In the genomic region with DNA sequence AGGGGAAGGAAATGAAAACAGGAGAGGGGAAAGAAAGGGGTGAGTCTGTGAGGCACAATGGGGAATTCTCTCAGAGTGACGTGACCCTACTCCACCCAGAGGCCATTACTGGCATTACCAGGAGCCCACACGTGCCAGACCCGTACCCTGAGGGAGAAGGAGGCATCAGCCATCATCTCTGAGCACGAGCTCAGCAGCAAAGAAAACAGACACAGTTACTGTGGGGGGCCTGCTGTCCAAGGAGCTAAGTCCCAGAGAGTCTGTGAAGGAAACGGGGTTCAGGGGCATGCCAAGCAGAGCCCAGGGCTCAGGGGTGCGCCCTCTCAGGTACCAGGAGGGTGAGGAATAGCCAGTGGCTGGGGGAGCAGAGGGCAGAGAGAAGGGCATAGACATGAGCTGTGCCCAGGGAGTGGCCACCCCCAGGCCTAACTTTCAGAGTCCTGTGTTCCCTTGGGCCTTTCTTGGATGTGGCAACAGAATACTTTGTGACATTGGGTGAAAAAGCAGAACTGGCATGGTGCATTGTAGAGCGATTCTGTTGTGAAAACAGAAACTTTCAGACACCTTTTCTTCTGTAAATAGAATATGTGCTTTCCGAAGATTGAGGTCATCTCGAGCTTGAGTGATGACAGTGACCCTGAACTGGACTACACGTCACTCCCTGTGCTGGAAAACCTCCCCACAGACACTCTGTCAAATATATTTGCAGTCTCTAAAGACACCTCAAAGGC, we compare ENCODE assay signal across 1 cellular context.
TF ChIP-seq lines count a peak whose summit lies in the region.

No MANE protein-coding gene starts in this region.

TF ChIP-seq in HepG2, 621 proteins besides CTCF, POLR2A, EP300 and RAD21 (continued from another document and continues in another):
- TF ChIP-seq, protein P1, sequence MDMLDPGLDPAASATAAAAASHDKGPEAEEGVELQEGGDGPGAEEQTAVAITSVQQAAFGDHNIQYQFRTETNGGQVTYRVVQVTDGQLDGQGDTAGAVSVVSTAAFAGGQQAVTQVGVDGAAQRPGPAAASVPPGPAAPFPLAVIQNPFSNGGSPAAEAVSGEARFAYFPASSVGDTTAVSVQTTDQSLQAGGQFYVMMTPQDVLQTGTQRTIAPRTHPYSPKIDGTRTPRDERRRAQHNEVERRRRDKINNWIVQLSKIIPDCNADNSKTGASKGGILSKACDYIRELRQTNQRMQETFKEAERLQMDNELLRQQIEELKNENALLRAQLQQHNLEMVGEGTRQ (IDR thresholded peaks at IDR 0.05; ENCODE audit: low read depth, low read length), result peak; percentile 60
- TF ChIP-seq, protein P1 (CRISPR knock-in tag; IDR thresholded peaks at IDR 0.05; ENCODE audit: borderline replicate concordance), result no peak
- TF ChIP-seq ELF1 (CRISPR knock-in tag; IDR thresholded peaks at IDR 0.05), result 0 out of 2 replicates have a peak, but pooled peaks have one; percentile 11
- TF ChIP-seq ZNF782 (CRISPR knock-in tag; IDR thresholded peaks at IDR 0.05; ENCODE audit: borderline replicate concordance), result no peak
- TF ChIP-seq, protein P2, sequence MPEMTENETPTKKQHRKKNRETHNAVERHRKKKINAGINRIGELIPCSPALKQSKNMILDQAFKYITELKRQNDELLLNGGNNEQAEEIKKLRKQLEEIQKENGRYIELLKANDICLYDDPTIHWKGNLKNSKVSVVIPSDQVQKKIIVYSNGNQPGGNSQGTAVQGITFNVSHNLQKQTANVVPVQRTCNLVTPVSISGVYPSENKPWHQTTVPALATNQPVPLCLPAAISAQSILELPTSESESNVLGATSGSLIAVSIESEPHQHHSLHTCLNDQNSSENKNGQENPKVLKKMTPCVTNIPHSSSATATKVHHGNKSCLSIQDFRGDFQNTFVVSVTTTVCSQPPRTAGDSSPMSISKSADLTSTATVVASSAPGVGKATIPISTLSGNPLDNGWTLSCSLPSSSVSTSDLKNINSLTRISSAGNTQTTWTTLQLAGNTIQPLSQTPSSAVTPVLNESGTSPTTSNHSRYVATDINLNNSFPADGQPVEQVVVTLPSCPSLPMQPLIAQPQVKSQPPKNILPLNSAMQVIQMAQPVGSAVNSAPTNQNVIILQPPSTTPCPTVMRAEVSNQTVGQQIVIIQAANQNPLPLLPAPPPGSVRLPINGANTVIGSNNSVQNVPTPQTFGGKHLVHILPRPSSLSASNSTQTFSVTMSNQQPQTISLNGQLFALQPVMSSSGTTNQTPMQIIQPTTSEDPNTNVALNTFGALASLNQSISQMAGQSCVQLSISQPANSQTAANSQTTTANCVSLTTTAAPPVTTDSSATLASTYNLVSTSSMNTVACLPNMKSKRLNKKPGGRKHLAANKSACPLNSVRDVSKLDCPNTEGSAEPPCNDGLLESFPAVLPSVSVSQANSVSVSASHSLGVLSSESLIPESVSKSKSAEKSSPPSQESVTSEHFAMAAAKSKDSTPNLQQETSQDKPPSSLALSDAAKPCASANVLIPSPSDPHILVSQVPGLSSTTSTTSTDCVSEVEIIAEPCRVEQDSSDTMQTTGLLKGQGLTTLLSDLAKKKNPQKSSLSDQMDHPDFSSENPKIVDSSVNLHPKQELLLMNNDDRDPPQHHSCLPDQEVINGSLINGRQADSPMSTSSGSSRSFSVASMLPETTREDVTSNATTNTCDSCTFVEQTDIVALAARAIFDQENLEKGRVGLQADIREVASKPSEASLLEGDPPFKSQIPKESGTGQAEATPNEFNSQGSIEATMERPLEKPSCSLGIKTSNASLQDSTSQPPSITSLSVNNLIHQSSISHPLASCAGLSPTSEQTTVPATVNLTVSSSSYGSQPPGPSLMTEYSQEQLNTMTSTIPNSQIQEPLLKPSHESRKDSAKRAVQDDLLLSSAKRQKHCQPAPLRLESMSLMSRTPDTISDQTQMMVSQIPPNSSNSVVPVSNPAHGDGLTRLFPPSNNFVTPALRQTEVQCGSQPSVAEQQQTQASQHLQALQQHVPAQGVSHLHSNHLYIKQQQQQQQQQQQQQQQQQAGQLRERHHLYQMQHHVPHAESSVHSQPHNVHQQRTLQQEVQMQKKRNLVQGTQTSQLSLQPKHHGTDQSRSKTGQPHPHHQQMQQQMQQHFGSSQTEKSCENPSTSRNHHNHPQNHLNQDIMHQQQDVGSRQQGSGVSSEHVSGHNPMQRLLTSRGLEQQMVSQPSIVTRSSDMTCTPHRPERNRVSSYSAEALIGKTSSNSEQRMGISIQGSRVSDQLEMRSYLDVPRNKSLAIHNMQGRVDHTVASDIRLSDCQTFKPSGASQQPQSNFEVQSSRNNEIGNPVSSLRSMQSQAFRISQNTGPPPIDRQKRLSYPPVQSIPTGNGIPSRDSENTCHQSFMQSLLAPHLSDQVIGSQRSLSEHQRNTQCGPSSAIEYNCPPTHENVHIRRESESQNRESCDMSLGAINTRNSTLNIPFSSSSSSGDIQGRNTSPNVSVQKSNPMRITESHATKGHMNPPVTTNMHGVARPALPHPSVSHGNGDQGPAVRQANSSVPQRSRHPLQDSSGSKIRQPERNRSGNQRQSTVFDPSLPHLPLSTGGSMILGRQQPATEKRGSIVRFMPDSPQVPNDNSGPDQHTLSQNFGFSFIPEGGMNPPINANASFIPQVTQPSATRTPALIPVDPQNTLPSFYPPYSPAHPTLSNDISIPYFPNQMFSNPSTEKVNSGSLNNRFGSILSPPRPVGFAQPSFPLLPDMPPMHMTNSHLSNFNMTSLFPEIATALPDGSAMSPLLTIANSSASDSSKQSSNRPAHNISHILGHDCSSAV (CRISPR knock-in tag; IDR thresholded peaks at IDR 0.05; ENCODE audit: borderline replicate concordance), result no peak
- no peak for TF ChIP-seq AHR (CRISPR knock-in tag; IDR thresholded peaks at IDR 0.05)
- peak; percentile 88 for TF ChIP-seq SMC3 (IDR thresholded peaks at IDR 0.05; ENCODE audit: low read length)
- TF ChIP-seq CBX5 (CRISPR knock-in tag; IDR thresholded peaks at IDR 0.05; ENCODE audit: borderline replicate concordance), result peak; percentile 51; the same call in 1 of the 2 replicates
- no peak for TF ChIP-seq KLF15 (CRISPR knock-in tag; IDR thresholded peaks at IDR 0.05; ENCODE audit: borderline replicate concordance)
- TF ChIP-seq U2AF2 (IDR thresholded peaks at IDR 0.05; ENCODE audit: low read depth, low read length), result no peak
- no peak for TF ChIP-seq NR1H2 (CRISPR knock-in tag; IDR thresholded peaks at IDR 0.05; ENCODE audit: borderline replicate concordance, low read depth)
- no peak for TF ChIP-seq ZNF614 (CRISPR knock-in tag; IDR thresholded peaks at IDR 0.05; ENCODE audit: borderline replicate concordance)
- TF ChIP-seq SCMH1 (CRISPR knock-in tag; IDR thresholded peaks at IDR 0.05; ENCODE audit: borderline replicate concordance), result no peak
- peak; percentile 78 for TF ChIP-seq ARNTL (CRISPR knock-in tag; IDR thresholded peaks at IDR 0.05)
- no peak for TF ChIP-seq MAFF (IDR thresholded peaks at IDR 0.05; ENCODE audit: low read depth, low read length)
- TF ChIP-seq ZMAT5 (CRISPR knock-in tag; IDR thresholded peaks at IDR 0.05; ENCODE audit: borderline replicate concordance, low read depth), result no peak
- no peak for TF ChIP-seq BRCA1 (CRISPR knock-in tag; IDR thresholded peaks at IDR 0.05)
- TF ChIP-seq ARID3A (IDR thresholded peaks at IDR 0.05; ENCODE audit: low read depth, low read length), result 0 out of 2 replicates have a peak, but pooled peaks have one; percentile 23
- no peak for TF ChIP-seq DPF2 (CRISPR knock-in tag; IDR thresholded peaks at IDR 0.05; ENCODE audit: borderline replicate concordance, low read depth)
- TF ChIP-seq DMAP1 (CRISPR knock-in tag; IDR thresholded peaks at IDR 0.05), result no peak; the same call in 1 of the 2 replicates
- no peak for TF ChIP-seq TP53 (CRISPR knock-in tag; conservative IDR thresholded peaks at IDR 0.05)
- TF ChIP-seq ZNF737 (CRISPR knock-in tag; IDR thresholded peaks at IDR 0.05; ENCODE audit: borderline replicate concordance), result 0 out of 2 replicates have a peak, but pooled peaks have one; percentile 33
- no peak for TF ChIP-seq FOSL2 (CRISPR knock-in tag; IDR thresholded peaks at IDR 0.05)
- peak; percentile 55; the same call in 1 of the 2 replicates for TF ChIP-seq SAP130 (CRISPR knock-in tag; IDR thresholded peaks at IDR 0.05; ENCODE audit: low read depth)
- TF ChIP-seq, protein P3, sequence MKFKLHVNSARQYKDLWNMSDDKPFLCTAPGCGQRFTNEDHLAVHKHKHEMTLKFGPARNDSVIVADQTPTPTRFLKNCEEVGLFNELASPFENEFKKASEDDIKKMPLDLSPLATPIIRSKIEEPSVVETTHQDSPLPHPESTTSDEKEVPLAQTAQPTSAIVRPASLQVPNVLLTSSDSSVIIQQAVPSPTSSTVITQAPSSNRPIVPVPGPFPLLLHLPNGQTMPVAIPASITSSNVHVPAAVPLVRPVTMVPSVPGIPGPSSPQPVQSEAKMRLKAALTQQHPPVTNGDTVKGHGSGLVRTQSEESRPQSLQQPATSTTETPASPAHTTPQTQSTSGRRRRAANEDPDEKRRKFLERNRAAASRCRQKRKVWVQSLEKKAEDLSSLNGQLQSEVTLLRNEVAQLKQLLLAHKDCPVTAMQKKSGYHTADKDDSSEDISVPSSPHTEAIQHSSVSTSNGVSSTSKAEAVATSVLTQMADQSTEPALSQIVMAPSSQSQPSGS (CRISPR knock-in tag; IDR thresholded peaks at IDR 0.05), result peak; percentile 33; the same call in 1 of the 2 replicates
- no peak for TF ChIP-seq ZNF850 (CRISPR knock-in tag; conservative IDR thresholded peaks at IDR 0.05)
- TF ChIP-seq STAT5B (CRISPR knock-in tag; IDR thresholded peaks at IDR 0.05), result no peak
- TF ChIP-seq SYNCRIP (IDR thresholded peaks at IDR 0.05; ENCODE audit: insufficient read depth, low read depth, low read length), result no peak
- TF ChIP-seq SIN3B (IDR thresholded peaks at IDR 0.05; ENCODE audit: low read length), result no peak
- TF ChIP-seq RBM22 (optimal IDR thresholded peaks at IDR 0.05; ENCODE audit: low read length), result no peak
- no peak for TF ChIP-seq ZSCAN9 (CRISPR knock-in tag; IDR thresholded peaks at IDR 0.05; ENCODE audit: borderline replicate concordance)
- TF ChIP-seq KDM3A (CRISPR knock-in tag; IDR thresholded peaks at IDR 0.05; ENCODE audit: low read depth), result no peak
- TF ChIP-seq ZFAT (CRISPR knock-in tag; conservative IDR thresholded peaks at IDR 0.05), result no peak
- 0 out of 2 replicates have a peak, but pooled peaks have one; percentile 8 for TF ChIP-seq RXRB (CRISPR knock-in tag; IDR thresholded peaks at IDR 0.05; ENCODE audit: borderline replicate concordance)
- 0 out of 2 replicates have a peak, but pooled peaks have one; percentile 20 for TF ChIP-seq FOXC1 (CRISPR knock-in tag; IDR thresholded peaks at IDR 0.05; ENCODE audit: borderline replicate concordance)
- no peak for TF ChIP-seq FOXA1 (IDR thresholded peaks at IDR 0.05)
- TF ChIP-seq FOXA1 (CRISPR knock-in tag; IDR thresholded peaks at IDR 0.05), result no peak
- peak; percentile 21; the same call in 1 of the 2 replicates for TF ChIP-seq GATAD1 (CRISPR knock-in tag; IDR thresholded peaks at IDR 0.05)
- TF ChIP-seq ZGPAT (CRISPR knock-in tag; IDR thresholded peaks at IDR 0.05), result no peak
- TF ChIP-seq NR2F6 (IDR thresholded peaks at IDR 0.05), result no peak
- peak; percentile 28; the same call in 1 of the 2 replicates for TF ChIP-seq NR2F6 (CRISPR knock-in tag; IDR thresholded peaks at IDR 0.05)
- no peak for TF ChIP-seq MXD4 (CRISPR knock-in tag; IDR thresholded peaks at IDR 0.05)
- TF ChIP-seq TEAD3 (CRISPR knock-in tag; optimal IDR thresholded peaks at IDR 0.05; ENCODE audit: borderline replicate concordance), result peak; percentile 78
- 0 out of 2 replicates have a peak, but pooled peaks have one; percentile 28 for TF ChIP-seq ZNF691 (CRISPR knock-in tag; IDR thresholded peaks at IDR 0.05; ENCODE audit: borderline replicate concordance, low read depth)
- no peak for TF ChIP-seq CC2D1A (CRISPR knock-in tag; IDR thresholded peaks at IDR 0.05)
- TF ChIP-seq ZNF749 (CRISPR knock-in tag; IDR thresholded peaks at IDR 0.05; ENCODE audit: borderline replicate concordance), result no peak
- no peak for TF ChIP-seq POLR2G (IDR thresholded peaks at IDR 0.05; ENCODE audit: low read depth, low read length)
